ENCODE assay signal across 14 cellular contexts in the genomic region with DNA sequence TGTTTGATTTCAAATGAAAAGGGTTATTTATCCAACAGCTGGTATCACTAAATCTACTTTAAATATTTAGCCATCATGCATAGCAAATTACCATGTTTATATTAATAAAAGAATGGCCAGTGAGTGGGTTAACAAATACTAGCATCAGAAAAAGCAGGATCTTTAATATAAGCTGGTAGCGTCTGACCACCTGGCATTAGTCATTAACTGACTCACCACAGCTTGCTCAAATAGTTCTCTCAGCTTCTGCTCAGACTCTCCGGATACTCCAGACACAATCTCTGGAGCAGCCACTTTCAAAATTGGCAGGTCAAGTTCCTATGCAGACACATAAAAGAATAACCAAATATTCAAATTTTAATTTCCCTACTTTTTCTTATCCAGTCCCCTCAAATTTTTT. TPM values are rescaled to one million over a fixed set of nuclear protein-coding genes. Genes with fewer than 3 reads are reported as not detected.
DNase-seq lines count a peak whose midpoint lies in the region; ATAC-seq and TF ChIP-seq lines count a peak whose summit lies in the region.
"Had no signal": no experiment of that assay in that cellular context is flagged by ENCODE, and none has a peak within 500 bp of the region (broad histone marks: within the 10 kb centered on the region; RNA-seq: fewer than 3 reads in every experiment).

No MANE protein-coding gene starts in this region.

- no peaks in the 10 kb centered on the region for H3K4me1 Mint-ChIP-seq in neural progenitor cell
- H3K4me1 Mint-ChIP-seq: activated CD4-positive, alpha-beta T cell treated with anti-CD3 and anti-CD28 coated beads, Interleukin-2, amount 10 ng/mL, durations not matched to agents 7 days and 5 days had no signal

- POLR2A ChIA-PET in HEK293T (lab: Yijun Ruan, JAX) = no interaction called here

- ATAC-seq in GM18909 (IDR thresholded peaks at IDR 0.05; ENCODE audit: poor library complexity, unreplicated experiment) (no peak), HG03571 (IDR thresholded peaks at IDR 0.05; ENCODE audit: unreplicated experiment) (no peak)

- no peak overlapping the region for H3K9ac ChIP-seq in neural progenitor cell

- H3K9me3 ChIP-seq in neural progenitor cell (ENCODE audit: low read depth) = no peaks in the 10 kb centered on the region
- H3K9me3 ChIP-seq: left ventricle myocardium inferior, transverse colon had no signal

- no peaks in the 10 kb centered on the region for H3K4me1 ChIP-seq in neural progenitor cell
- H3K4me1 ChIP-seq: left ventricle myocardium inferior had no signal

- H3K36me3 Mint-ChIP-seq in neural progenitor cell = peaks cover 25% of the 10 kb centered on the region

- no peaks in the 10 kb centered on the region for H3K9me3 Mint-ChIP-seq in neural progenitor cell
- H3K9me3 Mint-ChIP-seq: activated CD4-positive, alpha-beta T cell treated with anti-CD3 and anti-CD28 coated beads, Interleukin-2, amount 10 ng/mL, durations not matched to agents 7 days and 5 days had no signal

- CTCF ChIA-PET in HEK293T (lab: Yijun Ruan, JAX) = interaction anchor here (0.7 kb wide), 1 partner anchor 157 kb away, joined by 3 read pairs; no protein-coding TSS in a partner anchor

- no peaks in the 10 kb centered on the region for H3F3A ChIP-seq in neural progenitor cell (ENCODE audit: low read depth)

- H3K27ac ChIP-seq in neural progenitor cell = no peak overlapping the region
- H3K27ac ChIP-seq: left ventricle myocardium inferior, transverse colon had no signal

- H3K4me3 Mint-ChIP-seq in neural progenitor cell = no peak overlapping the region
- H3K4me3 Mint-ChIP-seq: activated CD4-positive, alpha-beta T cell treated with anti-CD3 and anti-CD28 coated beads, Interleukin-2, amount 10 ng/mL, durations not matched to agents 7 days and 5 days had no signal

- no peak overlapping the region for H3K4me2 ChIP-seq in neural progenitor cell

- DNase-seq in AG09319 (ENCODE audit: extremely low read depth, low read depth) = peak; percentile 28
- DNase-seq in M059J (ENCODE audit: low read depth) = peak; percentile 87
- peak; percentile 83 for DNase-seq in astrocyte of the hippocampus (ENCODE audit: low read depth, low spot score)
- DNase-seq in kidney epithelial cell (ENCODE audit: low read depth) = peak; percentile 68
- DNase-seq in HEK293T (ENCODE audit: extremely low spot score) = no peak
- no peak for DNase-seq in neural progenitor cell (ENCODE audit: low spot score)
- DNase-seq: activated CD4-positive, alpha-beta T cell treated with anti-CD3 and anti-CD28 coated beads, Interleukin-2, amount 10 ng/mL, durations not matched to agents 7 days and 5 days; activated naive CD4-positive, alpha-beta T cell treated with anti-CD3 and anti-CD28 coated beads, Interleukin-2, amount 50 U/mL, for 16 hours; left ventricle myocardium inferior; NCI-H2227 treated with DMSO at 0.1 percent for 48 hours; SHP77; transverse colon had no signal

- no peaks in the 10 kb centered on the region for H3K79me2 ChIP-seq in neural progenitor cell (ENCODE audit: low read depth)

- peaks cover 2% of the 10 kb centered on the region for H3K36me3 ChIP-seq in kidney epithelial cell (ENCODE audit: control insufficient read depth, insufficient read depth, low read length)
- H3K36me3 ChIP-seq in neural progenitor cell = peaks cover 27% of the 10 kb centered on the region

- H3K4me3 ChIP-seq in kidney epithelial cell (ENCODE audit: low read depth, low read length) = no peak overlapping the region
- no peak overlapping the region for H3K4me3 ChIP-seq in neural progenitor cell
- H3K4me3 ChIP-seq: left ventricle myocardium inferior, transverse colon had no signal

- TF ChIP-seq CTCF in AG09319 (IDR thresholded peaks at IDR 0.05; ENCODE audit: low read depth, low read length) (no peak), kidney epithelial cell (IDR thresholded peaks at IDR 0.05; ENCODE audit: insufficient read depth, low read length, poor library complexity, severe bottlenecking) (no peak), neural progenitor cell (IDR thresholded peaks at IDR 0.05) (no peak)

- H3K27me3 ChIP-seq in kidney epithelial cell (ENCODE audit: control insufficient read depth, insufficient read depth, low read length) = no peaks in the 10 kb centered on the region
- no peaks in the 10 kb centered on the region for H3K27me3 ChIP-seq in neural progenitor cell
- H3K27me3 ChIP-seq: transverse colon had no signal

- H3K27me3 Mint-ChIP-seq in neural progenitor cell (ENCODE audit: insufficient read depth, low read depth) = no peaks in the 10 kb centered on the region
- H3K27me3 Mint-ChIP-seq: activated CD4-positive, alpha-beta T cell treated with anti-CD3 and anti-CD28 coated beads, Interleukin-2, amount 10 ng/mL, durations not matched to agents 7 days and 5 days had no signal

- H2AFZ ChIP-seq in neural progenitor cell (replicated peaks) = no peak overlapping the region

- no peaks in the 10 kb centered on the region for H4K20me1 ChIP-seq in neural progenitor cell (ENCODE audit: low read depth)

- no peak overlapping the region for H3K27ac Mint-ChIP-seq in neural progenitor cell
- H3K27ac Mint-ChIP-seq: activated CD4-positive, alpha-beta T cell treated with anti-CD3 and anti-CD28 coated beads, Interleukin-2, amount 10 ng/mL, durations not matched to agents 7 days and 5 days had no signal

TF ChIP-seq in HEK293T, 16 proteins besides CTCF, POLR2A, EP300 and RAD21:
- no peak for TF ChIP-seq NFRKB (IDR thresholded peaks at IDR 0.05)

RNA-seq across cellular contexts. Expression of gene NVL, which starts 29.6 kb away (rescaled TPM):
- 29.8 and 33.5 TPM in 2 replicates for total RNA-seq in M059J (2014; rRNA removed; shearing (Covaris generic))
- 20.9 and 26.1 TPM in 2 replicates for total RNA-seq in kidney epithelial cell
- 48.7 and 101 TPM in 2 replicates for total RNA-seq in neural progenitor cell (ENCODE audit: low replicate concordance)

RNA-seq across cellular contexts. Expression of gene CNIH4, which starts 56.3 kb away (rescaled TPM):
- 72.0 and 92.6 TPM in 2 replicates for total RNA-seq in M059J (2014; rRNA removed; shearing (Covaris generic))
- total RNA-seq in kidney epithelial cell (58.7 and 59.9 TPM in 2 replicates), neural progenitor cell (ENCODE audit: low replicate concordance) (56.5 and 91.8 TPM in 2 replicates)

Comparison
In these comparisons a context has a peak if more than half of its experiments do, and no peak if none do; other contexts are left out.
1. DNase-seq: peak in AG09319 (single experiment), M059J (single experiment), astrocyte of the hippocampus (single experiment) and kidney epithelial cell (single experiment); none in HEK293T (single experiment) and neural progenitor cell (single experiment).